20 cellular contexts compared by ENCODE assay signal in genomic region chr18:34598136-34598635, GRCh38.
"Had no signal": no experiment of that assay in that cellular context is flagged by ENCODE, and none has a peak within 500 bp of the region (broad histone marks: within the 10 kb centered on the region; RNA-seq: fewer than 3 reads in every experiment).

No MANE protein-coding gene starts in this region.

- ATAC-seq: left colon, lower lobe of right lung, T-helper 17 cell had no signal

- H3K27me3 Mint-ChIP-seq: T-helper 17 cell had no signal

- H3K9me3 ChIP-seq: adrenal gland, lower lobe of right lung, tibial nerve, vagina had no signal

- H3K4me3 ChIP-seq: adrenal gland, cardiac muscle cell, dorsolateral prefrontal cortex, hepatocyte, lower lobe of right lung, tibial nerve, vagina had no signal

- H2AFZ ChIP-seq: hepatocyte had no signal

- H3K36me3 Mint-ChIP-seq: activated naive CD4-positive, alpha-beta T cell treated with anti-CD3 and anti-CD28 coated beads, Interleukin-2, amount 50 U/mL, for 24 hours had no signal

- H3K9me3 Mint-ChIP-seq: nephron had no signal

- H3K4me3 Mint-ChIP-seq: activated naive CD4-positive, alpha-beta T cell treated with anti-CD3 and anti-CD28 coated beads, Interleukin-2, amount 50 U/mL, for 24 hours; T-helper 17 cell had no signal

- DNase-seq: activated CD4-positive, alpha-beta T cell treated with anti-CD3 and anti-CD28 coated beads for 1 hour; activated CD8-positive, alpha-beta memory T cell treated with anti-CD3 and anti-CD28 coated beads for 24 hours; activated CD8-positive, alpha-beta memory T cell treated with anti-CD3 and anti-CD28 coated beads, Interleukin-2, amount 50 U/mL, for 48 hours; activated effector memory CD4-positive, alpha-beta T cell treated with anti-CD3 and anti-CD28 coated beads, Interleukin-2, amount 50 U/mL, for 16 hours; activated T-cell treated with anti-CD3 and anti-CD28 coated beads, Interleukin-2, amount 50 U/mL, for 48 hours; adrenal gland; dorsolateral prefrontal cortex; left colon; lower lobe of right lung; stimulated activated CD4-positive, alpha-beta T cell treated with anti-CD3 and anti-CD28 coated beads, Interleukin-2, amount 100 ng/mL, for 24 hours; stimulated activated naive CD4-positive, alpha-beta T cell treated with Interleukin-2 at 50 U/mL for 16 hours; T-helper 17 cell; WERI-Rb-1 had no signal

- H3K27me3 ChIP-seq: adrenal gland, cardiac muscle cell, dorsolateral prefrontal cortex, hepatocyte, tibial nerve, vagina had no signal

- H3K4me1 ChIP-seq: adrenal gland, lower lobe of right lung, vagina had no signal

- H3K27ac ChIP-seq: adrenal gland, cardiac muscle cell, epithelial cell of prostate, hepatocyte, lower lobe of right lung, tibial nerve, vagina, WERI-Rb-1 had no signal

- H3K36me3 ChIP-seq: adrenal gland, cardiac muscle cell, lower lobe of right lung, tibial nerve, vagina, WERI-Rb-1 had no signal

- H3K4me2 ChIP-seq: hepatocyte had no signal

- H3K27ac Mint-ChIP-seq: activated naive CD4-positive, alpha-beta T cell treated with anti-CD3 and anti-CD28 coated beads, Interleukin-2, amount 50 U/mL, for 24 hours; T-helper 17 cell had no signal

- H3K4me1 Mint-ChIP-seq: activated naive CD4-positive, alpha-beta T cell treated with anti-CD3 and anti-CD28 coated beads, Interleukin-2, amount 50 U/mL, for 24 hours; T-helper 17 cell had no signal
